ENCODE assay signal across 16 cellular contexts in genomic region chr1:154783976-154784375, GRCh38.
DNase-seq lines count a peak whose midpoint lies in the region; ATAC-seq, FAIRE-seq and TF ChIP-seq lines count a peak whose summit lies in the region.
"Had no signal": no experiment of that assay in that cellular context is flagged by ENCODE, and none has a peak within 500 bp of the region (broad histone marks: within the 10 kb centered on the region; RNA-seq: fewer than 3 reads in every experiment).

No MANE protein-coding gene starts in this region.

- peak overlapping the region; percentile 90 to 99 for H3K27ac Mint-ChIP-seq in T-cell
- H3K27ac Mint-ChIP-seq in central memory CD8-positive, alpha-beta T cell (ENCODE audit: low read depth), result peak overlapping the region; percentile 81
- no peak overlapping the region for H3K27ac Mint-ChIP-seq in Calu3 (ENCODE audit: unreplicated experiment)

- ATAC-seq in right lobe of liver (no peak), HepG2 (no peak), T-cell (replicated peaks in 1 of 4) (no peak), GM19395 (IDR thresholded peaks at IDR 0.05; ENCODE audit: unreplicated experiment) (no peak)
- no peak for ATAC-seq in central memory CD8-positive, alpha-beta T cell (replicated peaks; ENCODE audit: extremely low read depth, poor library complexity, severe bottlenecking)
- ATAC-seq: effector memory CD8-positive, alpha-beta T cell had no signal

- no peaks in the 10 kb centered on the region for H3K79me2 ChIP-seq in HepG2 (ENCODE audit: insufficient read depth, low read length)

- H3K9ac ChIP-seq in HepG2 (ENCODE audit: insufficient read depth, low read depth, low read length), result no peak overlapping the region

- BruUV-seq in HepG2 (replicated peaks; lab: Mats Ljungman, UMichigan) (no TSS peak), Calu3 (replicated peaks; lab: Mats Ljungman, UMichigan) (no TSS peak)

- FAIRE-seq in HepG2 (lab: Jason Lieb, UNC), result no peak

- 93% methylated on average over 2 of the region's 3 CpGs for WGBS in right lobe of liver (ENCODE audit: insufficient coverage, low coverage, low lambda C conversion rate, missing lambda C conversion rate)
- WGBS in HepG2 (ENCODE audit: low lambda C conversion rate), result 15% methylated on average over 3 of the region's 3 CpGs
- WGBS in ovary, 3 donors, result 82 to 95% (median 85%) methylated on average over 3 of the region's 3 CpGs

- DNase-seq in right lobe of liver (no peak), HepG2 (ENCODE audit: low spot score) (no peak), T-cell (no peak), vagina (ENCODE audit: extremely low spot score in 2 of 2) (no peak), ovary (no peak), Calu3 (no peak)
- DNase-seq in central memory CD8-positive, alpha-beta T cell (ENCODE audit: low spot score in 2 of 2), result no peak
- DNase-seq: activated gamma-delta T cell; effector memory CD8-positive, alpha-beta T cell; KG1; left cardiac atrium; NCI-H1048; NCI-H2029; stimulated activated CD8-positive, alpha-beta memory T cell treated with anti-CD3 and anti-CD28 coated beads, Interleukin-4, amount 100 ng/mL, for 48 hours had no signal

- CTCF ChIA-PET in HepG2 (lab: Yijun Ruan, JAX; ENCODE audit: low intra/inter-chr PET ratio, low total read pairs), result no interaction called here
- CTCF ChIA-PET in T-cell (lab: Charles Lee), result no interaction called here
- CTCF ChIA-PET in Calu3 (lab: Charles Lee), result no interaction called here

- H3K4me1 Mint-ChIP-seq in T-cell, result peaks cover 33 to 43% (median 42%) of the 10 kb centered on the region in 3 donors
- peaks cover 24% of the 10 kb centered on the region for H3K4me1 Mint-ChIP-seq in central memory CD8-positive, alpha-beta T cell
- no peaks in the 10 kb centered on the region for H3K4me1 Mint-ChIP-seq in Calu3 (ENCODE audit: low read depth, unreplicated experiment)

- H3K27ac ChIP-seq in right lobe of liver, result peak overlapping the region; percentile 66 to 94 (median 86)
- H3K27ac ChIP-seq in HepG2 (ENCODE audit: extremely low read length, insufficient read depth, low read length), result no peak overlapping the region
- H3K27ac ChIP-seq in vagina, result peak overlapping the region; percentile 36
- no peak overlapping the region for H3K27ac ChIP-seq in ovary
- H3K27ac ChIP-seq: thoracic aorta had no signal

- no peak for TF ChIP-seq CTCF in right lobe of liver (IDR thresholded peaks at IDR 0.05)
- TF ChIP-seq CTCF in HepG2 (CRISPR knock-in tag; IDR thresholded peaks at IDR 0.05), result no peak
- TF ChIP-seq CTCF in vagina (IDR thresholded peaks at IDR 0.05), result no peak
- no peak for TF ChIP-seq CTCF in ovary (IDR thresholded peaks at IDR 0.05)
- no peak for TF ChIP-seq CTCF in Calu3 (IDR thresholded peaks at IDR 0.05; ENCODE audit: unreplicated experiment)

- H3K36me3 Mint-ChIP-seq in T-cell, result no peaks in the 10 kb centered on the region
- no peaks in the 10 kb centered on the region for H3K36me3 Mint-ChIP-seq in central memory CD8-positive, alpha-beta T cell (ENCODE audit: insufficient read depth)
- H3K36me3 Mint-ChIP-seq in Calu3 (ENCODE audit: insufficient read depth, unreplicated experiment), result no peaks in the 10 kb centered on the region

- H3K4me3 ChIP-seq in right lobe of liver, result no peak overlapping the region
- no peak overlapping the region for H3K4me3 ChIP-seq in HepG2 (replicated peaks in 1 of 3; ENCODE audit: insufficient read depth in 1 of 3, low read depth in 2 of 3, low read length in 3 of 3)
- no peak overlapping the region for H3K4me3 ChIP-seq in vagina
- H3K4me3 ChIP-seq in ovary, result no peak overlapping the region
- H3K4me3 ChIP-seq: thoracic aorta had no signal

- TF ChIP-seq POLR2A in right lobe of liver (IDR thresholded peaks at IDR 0.05), result no peak
- TF ChIP-seq POLR2A in HepG2 (IDR thresholded peaks at IDR 0.05; ENCODE audit: insufficient read depth in 1 of 2, low read depth in 2 of 2, low read length in 2 of 2), result no peak
- no peak for TF ChIP-seq POLR2A in vagina (IDR thresholded peaks at IDR 0.05)
- no peak for TF ChIP-seq POLR2A in ovary (IDR thresholded peaks at IDR 0.05)

- H3K4me3 Mint-ChIP-seq in T-cell, result peak overlapping the region in 1 of 3 donors; percentile 72
- H3K4me3 Mint-ChIP-seq in central memory CD8-positive, alpha-beta T cell, result no peak overlapping the region
- no peak overlapping the region for H3K4me3 Mint-ChIP-seq in Calu3 (ENCODE audit: low read depth, unreplicated experiment)
- H3K4me3 Mint-ChIP-seq: effector memory CD8-positive, alpha-beta T cell had no signal

- POLR2A ChIA-PET in HepG2 (lab: Yijun Ruan, JAX) (no interaction called here), T-cell (lab: Charles Lee) (no interaction called here)

- intact Hi-C loops in right lobe of liver (cut with DNase I), result no loop called here
- intact Hi-C loops in HepG2 (cut with micrococcal nuclease; ENCODE audit: unreplicated experiment), result no loop called here
- intact Hi-C loops in vagina (cut with DNase I), result no loop called here
- intact Hi-C loops in ovary (cut with DNase I), result loop anchor here in 1 of 4 donors (10.0 kb wide), 1 partner anchor 281 kb away; the partner anchor contains the start of gene EFNA4
- intact Hi-C loops in Calu3 (cut with micrococcal nuclease; ENCODE audit: unreplicated experiment), result no loop called here

- H3K4me2 ChIP-seq in HepG2 (ENCODE audit: low read depth, low read length), result no peak overlapping the region

- peaks cover 0 to 14% (median 3%) of the 10 kb centered on the region in 4 donors for H3K4me1 ChIP-seq in right lobe of liver
- H3K4me1 ChIP-seq in HepG2 (ENCODE audit: insufficient read depth, low read length), result peaks cover 16% of the 10 kb centered on the region
- H3K4me1 ChIP-seq in vagina, result no peaks in the 10 kb centered on the region
- H3K4me1 ChIP-seq in ovary (ENCODE audit: insufficient read depth), result no peaks in the 10 kb centered on the region

- TF ChIP-seq EP300 in HepG2 (IDR thresholded peaks at IDR 0.05; ENCODE audit: low read depth in 2 of 2, low read length in 2 of 2), result no peak
- TF ChIP-seq EP300 in HepG2 (CRISPR knock-in tag; IDR thresholded peaks at IDR 0.05; ENCODE audit: borderline replicate concordance), result no peak
- no peak for TF ChIP-seq EP300 in ovary (IDR thresholded peaks at IDR 0.05)

- H3K9me3 Mint-ChIP-seq in T-cell (no peaks in the 10 kb centered on the region), Calu3 (ENCODE audit: low read depth, unreplicated experiment) (no peaks in the 10 kb centered on the region)
- no peaks in the 10 kb centered on the region for H3K9me3 Mint-ChIP-seq in central memory CD8-positive, alpha-beta T cell
- H3K9me3 Mint-ChIP-seq: effector memory CD8-positive, alpha-beta T cell had no signal

- no peak for TF ChIP-seq RAD21 in HepG2 (CRISPR knock-in tag; IDR thresholded peaks at IDR 0.05)

- H4K20me1 ChIP-seq in HepG2 (ENCODE audit: insufficient read depth, low read length), result no peaks in the 10 kb centered on the region

- H3K9me3 ChIP-seq in right lobe of liver (no peaks in the 10 kb centered on the region), HepG2 (ENCODE audit: low read length) (peaks cover 5% of the 10 kb centered on the region; the same call in 1 of the 2 replicates), vagina (no peaks in the 10 kb centered on the region), ovary (no peaks in the 10 kb centered on the region)
- H3K9me3 ChIP-seq: thoracic aorta had no signal

- H3K27me3 Mint-ChIP-seq in T-cell (no peaks in the 10 kb centered on the region), Calu3 (ENCODE audit: unreplicated experiment) (peaks cover 62% of the 10 kb centered on the region)
- no peaks in the 10 kb centered on the region for H3K27me3 Mint-ChIP-seq in central memory CD8-positive, alpha-beta T cell
- H3K27me3 Mint-ChIP-seq: effector memory CD8-positive, alpha-beta T cell had no signal

- H2AFZ ChIP-seq in HepG2 (ENCODE audit: low read length), result no peak overlapping the region

- H3K36me3 ChIP-seq in right lobe of liver (no peaks in the 10 kb centered on the region), HepG2 (replicated peaks in 1 of 2; ENCODE audit: control insufficient read depth in 1 of 2, insufficient read depth in 2 of 2, low read length in 2 of 2) (no peaks in the 10 kb centered on the region), vagina (no peaks in the 10 kb centered on the region), ovary (no peaks in the 10 kb centered on the region)
- H3K36me3 ChIP-seq: thoracic aorta had no signal

- in situ Hi-C loops in HepG2 (cut with HindIII; ENCODE audit: extremely low pct_ligation_motif_present, low pct_unique_long_range_greater_than_20kb), result no loop called here

- no peaks in the 10 kb centered on the region for H3K27me3 ChIP-seq in right lobe of liver
- peaks cover 4 to 32% of the 10 kb centered on the region in 2 experiments; a peak in 4 of 5 replicates for H3K27me3 ChIP-seq in HepG2 (ENCODE audit: control insufficient read depth in 1 of 2, insufficient read depth in 2 of 2, low read length in 2 of 2)
- H3K27me3 ChIP-seq in vagina, result no peaks in the 10 kb centered on the region
- no peaks in the 10 kb centered on the region for H3K27me3 ChIP-seq in ovary

TF ChIP-seq in HepG2, 621 proteins besides CTCF, POLR2A, EP300 and RAD21 (continues in another document):
- TF ChIP-seq JUNB (CRISPR knock-in tag; IDR thresholded peaks at IDR 0.05; ENCODE audit: borderline replicate concordance) (no peak), ZNF460 (CRISPR knock-in tag; IDR thresholded peaks at IDR 0.05; ENCODE audit: borderline replicate concordance) (no peak), MTA1 (CRISPR knock-in tag; IDR thresholded peaks at IDR 0.05; ENCODE audit: borderline replicate concordance) (no peak), KAT7 (CRISPR knock-in tag; IDR thresholded peaks at IDR 0.05; ENCODE audit: borderline replicate concordance) (no peak), WIZ (CRISPR knock-in tag; IDR thresholded peaks at IDR 0.05) (no peak), KDM1A (CRISPR knock-in tag; IDR thresholded peaks at IDR 0.05) (no peak), TERF1 (CRISPR knock-in tag; IDR thresholded peaks at IDR 0.05) (no peak), ZNF709 (CRISPR knock-in tag; IDR thresholded peaks at IDR 0.05) (no peak)

Comparison
In these comparisons a context has a peak if more than half of its experiments do, and no peak if none do; other contexts are left out.
1. H3K27ac ChIP-seq: peak in right lobe of liver (3 of 3) and vagina (single experiment); none in HepG2 (single experiment) and ovary (0 of 2).